ENCODE assay signal across 15 cellular contexts in genomic region chr9:124438091-124438490, GRCh38. TPM values are rescaled to one million over a fixed set of nuclear protein-coding genes. Genes with fewer than 3 reads are reported as not detected.
DNase-seq lines count a peak whose midpoint lies in the region; ATAC-seq and TF ChIP-seq lines count a peak whose summit lies in the region.
"Had no signal": no experiment of that assay in that cellular context is flagged by ENCODE, and none has a peak within 500 bp of the region (broad histone marks: within the 10 kb centered on the region; RNA-seq: fewer than 3 reads in every experiment).

No MANE protein-coding gene starts in this region.

- H3K4me1 ChIP-seq in GM23338 (ENCODE audit: insufficient read depth) (no peaks in the 10 kb centered on the region), adrenal gland (replicated peaks in 1 of 2) (no peaks in the 10 kb centered on the region), spleen (no peaks in the 10 kb centered on the region)
- H3K4me1 ChIP-seq: BE2C, HAP-1 had no signal

- 62 to 77% (median 69%) methylated on average over 6 to 9 of the region's 9 CpGs for WGBS in adrenal gland, 4 donors
- WGBS in spleen, 5 donors, result 82 to 91% (median 89%) methylated on average over 9 of the region's 9 CpGs

- H3F3A ChIP-seq in GM23338 (replicated peaks; ENCODE audit: low read depth), result no peaks in the 10 kb centered on the region

- H3K4me3 ChIP-seq in GM23338 (no peak overlapping the region), adrenal gland (no peak overlapping the region), spleen (no peak overlapping the region)
- H3K4me3 ChIP-seq: HAP-1 had no signal

- no peaks in the 10 kb centered on the region for H4K20me1 ChIP-seq in GM23338 (replicated peaks; ENCODE audit: insufficient read depth)

- H3K79me2 ChIP-seq in GM23338 (replicated peaks; ENCODE audit: insufficient read depth), result no peaks in the 10 kb centered on the region

- H3K27me3 Mint-ChIP-seq in GM23338 (ENCODE audit: insufficient read depth, low read depth, poor library complexity), result peaks cover 3% of the 10 kb centered on the region

- H3K4me2 ChIP-seq in GM23338, result no peak overlapping the region

- H3K27me3 ChIP-seq in GM23338 (ENCODE audit: insufficient read depth), result no peaks in the 10 kb centered on the region
- no peaks in the 10 kb centered on the region for H3K27me3 ChIP-seq in adrenal gland
- peaks cover 0 to 24% (median 0%) of the 10 kb centered on the region in 7 donors for H3K27me3 ChIP-seq in spleen (replicated peaks in 1 of 7)
- H3K27me3 ChIP-seq: BE2C had no signal

- TF ChIP-seq CTCF in GM23338 (conservative IDR thresholded peaks at IDR 0.05; ENCODE audit: low read depth in 2 of 2) (no peak), adrenal gland (IDR thresholded peaks at IDR 0.05) (no peak), spleen (IDR thresholded peaks at IDR 0.05 in 8 of 11, conservative IDR thresholded peaks at IDR 0.05 in 3 of 11) (no peak)

- H3K4me1 Mint-ChIP-seq in GM23338, result no peaks in the 10 kb centered on the region; the same call in 2 of the 3 replicates
- H3K4me1 Mint-ChIP-seq: CD4-positive, alpha-beta memory T cell had no signal

- H3K36me3 ChIP-seq in GM23338 (ENCODE audit: insufficient read depth), result no peaks in the 10 kb centered on the region
- H3K36me3 ChIP-seq in adrenal gland (replicated peaks in 1 of 2), result no peaks in the 10 kb centered on the region
- H3K36me3 ChIP-seq in spleen, result no peaks in the 10 kb centered on the region
- H3K36me3 ChIP-seq: BE2C, HAP-1 had no signal

- intact Hi-C loops in adrenal gland (cut with DNase I) (no loop called here), spleen (cut with DNase I; ENCODE audit: low total_unique reads) (no loop called here)

- no peak overlapping the region for H3K4me3 Mint-ChIP-seq in GM23338
- H3K4me3 Mint-ChIP-seq: CD4-positive, alpha-beta memory T cell had no signal

- H3K27ac ChIP-seq in GM23338 (ENCODE audit: low read depth), result no peak overlapping the region
- no peak overlapping the region for H3K27ac ChIP-seq in adrenal gland
- H3K27ac ChIP-seq in spleen, result no peak overlapping the region
- H3K27ac ChIP-seq: C4-2B had no signal

- H3K9me3 ChIP-seq in adrenal gland (replicated peaks in 1 of 3), result no peaks in the 10 kb centered on the region
- peaks cover 0 to 16% (median 12%) of the 10 kb centered on the region in 8 donors for H3K9me3 ChIP-seq in spleen
- H3K9me3 ChIP-seq: BE2C, HAP-1 had no signal

- TF ChIP-seq POLR2A in adrenal gland (IDR thresholded peaks at IDR 0.05), result no peak
- no peak for TF ChIP-seq POLR2A in spleen (IDR thresholded peaks at IDR 0.05)

- ATAC-seq in GM23338, result no peak

- no peaks in the 10 kb centered on the region; the same call in 2 of the 3 replicates for H3K9me3 Mint-ChIP-seq in GM23338

- H2AFZ ChIP-seq in GM23338, result peak overlapping the region; percentile 38; the same call in 1 of the 2 replicates

- DNase-seq in GM23338 (ENCODE audit: low spot score), result no peak
- peak in 5 of 7 donors; percentile 51 to 82 (median 66) for DNase-seq in adrenal gland
- peak; percentile 74 for DNase-seq in mesenteric fat pad (ENCODE audit: low spot score)
- DNase-seq in spleen, result peak; percentile 59
- DNase-seq in globus pallidus (ENCODE audit: low spot score), result no peak
- DNase-seq in HuH-7 (ENCODE audit: low spot score), result no peak
- DNase-seq in NCI-H1930 (lab: John Stamatoyannopoulos, UW), result no peak
- DNase-seq: BE2C; CD4-positive, alpha-beta memory T cell; DMS153; DMS79 treated with DMSO at 0.1 percent for 48 hours; EL had no signal

- H3K27ac Mint-ChIP-seq in GM23338, result no peak overlapping the region
- H3K27ac Mint-ChIP-seq: CD4-positive, alpha-beta memory T cell had no signal

- H3K9me2 ChIP-seq in GM23338 (ENCODE audit: insufficient read depth), result no peaks in the 10 kb centered on the region

- H3K36me3 Mint-ChIP-seq in GM23338 (ENCODE audit: low read depth), result no peaks in the 10 kb centered on the region

TF ChIP-seq in GM23338, 12 proteins besides CTCF, POLR2A, EP300 and RAD21:
- TF ChIP-seq ZNF114 (CRISPR knock-in tag; IDR thresholded peaks at IDR 0.05), result no peak
- no peak for TF ChIP-seq EZH2 (IDR thresholded peaks at IDR 0.05; ENCODE audit: low read depth, unreplicated experiment)
- no peak for TF ChIP-seq STAT1 (IDR thresholded peaks at IDR 0.05; ENCODE audit: unreplicated experiment)

RNA-seq across cellular contexts. Expression of gene ADGRD2, which starts 12.2 kb away (rescaled TPM):
- 0.45 TPM in 1 of 2 replicates, not detected in the other for total RNA-seq in GM23338 (2014; rRNA removed; shearing (Covaris generic))
- polyA plus RNA-seq in GM23338 (2016; fragmentation: Nextera tagmentation; extraction: Ambion mirVana) (0.78 and 0.89 TPM in 2 replicates), adrenal gland (1 to 10 TPM in 1 of 3 donors, under 1 TPM in 2; 0.16 to 1.0 (median 0.53) TPM), spleen (under 1 TPM in 1 of 3 donors, not detected in 2; 0.15 TPM)
- total RNA-seq in adrenal gland (1 to 10 TPM in 1 of 8 donors, under 1 TPM in 4, not detected in 3; 0.29 to 4.4 (median 0.39) TPM), mesenteric fat pad (not detected), spleen (under 1 TPM in 4 of 7 donors, not detected in 3; 0.18 to 0.50 (median 0.33) TPM)
- total RNA-seq: CD4-positive, alpha-beta memory T cell; HT1080 had no signal
- polyA plus RNA-seq: CD4-positive, alpha-beta memory T cell had no signal

RNA-seq across cellular contexts. Expression of gene PSMB7, which starts 22.8 kb away (rescaled TPM):
- 255 and 364 TPM in 2 replicates for total RNA-seq in GM23338 (2014; rRNA removed; shearing (Covaris generic))
- polyA plus RNA-seq in GM23338 (2016; fragmentation: Nextera tagmentation; extraction: Ambion mirVana), result 238 and 268 TPM in 2 replicates
- total RNA-seq in adrenal gland, result 100 to 1,000 TPM; 107 to 258 (median 155) TPM
- 100 to 1,000 TPM; 132 to 376 (median 304) TPM for polyA plus RNA-seq in adrenal gland
- 114 TPM for total RNA-seq in mesenteric fat pad
- total RNA-seq in spleen, result 100 to 1,000 TPM in 3 of 7 donors, 10 to 100 TPM in 4; 71.3 to 123 (median 82.6) TPM
- polyA plus RNA-seq in spleen, result 100 to 1,000 TPM; 113 to 143 (median 115) TPM

Comparison
In these comparisons a context has a peak if more than half of its experiments do, and no peak if none do; other contexts are left out.
1. DNase-seq: peak in adrenal gland (5 of 7), mesenteric fat pad (single experiment) and spleen (single experiment); none in GM23338 (single experiment), globus pallidus (single experiment), HuH-7 (single experiment) and NCI-H1930 (0 of 2).